In genomic region chr10:47366731-47367460, GRCh38 we compare ENCODE assay signal across 22 cellular contexts. TPM values are rescaled to one million over a fixed set of nuclear protein-coding genes. Genes with fewer than 3 reads are reported as not detected.
DNase-seq lines count a peak whose midpoint lies in the region; ATAC-seq and TF ChIP-seq lines count a peak whose summit lies in the region.
"Had no signal": no experiment of that assay in that cellular context is flagged by ENCODE, and none has a peak within 500 bp of the region (broad histone marks: within the 10 kb centered on the region; RNA-seq: fewer than 3 reads in every experiment).

No MANE protein-coding gene starts in this region.

- no peak for TF ChIP-seq CTCF in RWPE2 (IDR thresholded peaks at IDR 0.05; ENCODE audit: poor library complexity, severe bottlenecking)
- no peak for TF ChIP-seq CTCF in type B pancreatic cell (conservative IDR thresholded peaks at IDR 0.05)

- ATAC-seq in RWPE2 (ENCODE audit: low read depth) (no peak), HG03196 (IDR thresholded peaks at IDR 0.05; ENCODE audit: unreplicated experiment) (no peak), GM19395 (IDR thresholded peaks at IDR 0.05; ENCODE audit: unreplicated experiment) (no peak), GM19452 (IDR thresholded peaks at IDR 0.05; ENCODE audit: unreplicated experiment) (no peak)
- ATAC-seq: SK-N-SH treated with all-trans-retinoic acid at 6 μM for 48 hours had no signal

- no peaks in the 10 kb centered on the region for H3K9me3 ChIP-seq in RWPE2 (ENCODE audit: severe bottlenecking)
- H3K9me3 ChIP-seq: BLaER1 treated with 17β-estradiol and CSF1 and Interleukin-3, amounts not matched to agents 10 nM and 100 nM had no signal

- H3K27me3 Mint-ChIP-seq in type B pancreatic cell, result peaks cover 3% of the 10 kb centered on the region

- H3K9me3 Mint-ChIP-seq in type B pancreatic cell, result no peaks in the 10 kb centered on the region

- H3K36me3 Mint-ChIP-seq in type B pancreatic cell, result no peaks in the 10 kb centered on the region

- H3K27ac Mint-ChIP-seq in type B pancreatic cell, result no peak overlapping the region

- H3K4me3 Mint-ChIP-seq in type B pancreatic cell, result no peak overlapping the region

- no peak overlapping the region for H3K27ac ChIP-seq in RWPE2 (ENCODE audit: poor library complexity, severe bottlenecking)
- H3K27ac ChIP-seq: BLaER1 treated with 17β-estradiol and CSF1 and Interleukin-3, amounts not matched to agents 10 nM and 100 nM had no signal

- DNase-seq in activated effector memory CD4-positive, alpha-beta T cell treated with anti-CD3 and anti-CD28 coated beads, Interleukin-2, amount 50 U/mL, for 16 hours, result peak; percentile 9
- DNase-seq in activated effector memory CD4-positive, alpha-beta T cell treated with Interleukin-2 at 50 U/mL for 16 hours, result no peak
- DNase-seq in RWPE2 (ENCODE audit: low spot score) (peak; percentile 21), mesenteric fat pad (ENCODE audit: low spot score) (peak; percentile 55), type B pancreatic cell (ENCODE audit: extremely low spot score, unreplicated experiment) (peak; percentile 50)
- DNase-seq: GOT3, MM.1S, NCI-H1092, NCI-H1436 treated with DMSO at 0.1 percent for 48 hours, NCI-H2029, NCI-H345, NCI-H526 treated with DMSO at 0.1 percent for 48 hours, OCI-M1, RPMI8226, SIG-M5 had no signal

- H3K36me3 ChIP-seq in RWPE2 (ENCODE audit: low read depth), result no peaks in the 10 kb centered on the region
- H3K36me3 ChIP-seq: BLaER1 treated with 17β-estradiol and CSF1 and Interleukin-3, amounts not matched to agents 10 nM and 100 nM had no signal

- peaks cover 7% of the 10 kb centered on the region for H3K4me1 Mint-ChIP-seq in type B pancreatic cell (ENCODE audit: unreplicated experiment)

- H3K4me1 ChIP-seq in RWPE2 (ENCODE audit: insufficient read depth, poor library complexity, severe bottlenecking), result no peaks in the 10 kb centered on the region

- H3K27me3 ChIP-seq in RWPE2 (ENCODE audit: insufficient read depth, poor library complexity, severe bottlenecking), result no peaks in the 10 kb centered on the region
- H3K27me3 ChIP-seq: BLaER1 treated with 17β-estradiol and CSF1 and Interleukin-3, amounts not matched to agents 10 nM and 100 nM had no signal

- H3K4me3 ChIP-seq in RWPE2 (ENCODE audit: severe bottlenecking), result no peak overlapping the region
- H3K4me3 ChIP-seq: BLaER1 treated with 17β-estradiol and CSF1 and Interleukin-3, amounts not matched to agents 10 nM and 100 nM had no signal

RNA-seq across cellular contexts. Expression of gene ZNF488, which starts 17.2 kb away (rescaled TPM):
- total RNA-seq in mesenteric fat pad (0.10 TPM), type B pancreatic cell (ENCODE audit: low replicate concordance) (4.0 and 4.9 TPM in 2 replicates)

RNA-seq across cellular contexts. Expression of gene RBP3, which starts 18.7 kb away (rescaled TPM):
- not detected for total RNA-seq in mesenteric fat pad
- total RNA-seq in type B pancreatic cell (ENCODE audit: low replicate concordance), result not detected in 2 replicates
- total RNA-seq: A673, LHCN-M2 had no signal

RNA-seq across cellular contexts. Expression of gene GDF2, which starts 44.6 kb away (rescaled TPM):
- not detected for total RNA-seq in mesenteric fat pad
- total RNA-seq in type B pancreatic cell (ENCODE audit: low replicate concordance), result not detected in 2 replicates
- total RNA-seq: A673, LHCN-M2 had no signal
